Comparison of ENCODE assay signal across 11 cellular contexts in genomic region chr5:149679876-149680809, GRCh38. TPM values are rescaled to one million over a fixed set of nuclear protein-coding genes. Genes with fewer than 3 reads are reported as not detected.
DNase-seq lines count a peak whose midpoint lies in the region; ATAC-seq, FAIRE-seq and TF ChIP-seq lines count a peak whose summit lies in the region.
"Had no signal": no experiment of that assay in that cellular context is flagged by ENCODE, and none has a peak within 500 bp of the region (broad histone marks: within the 10 kb centered on the region; RNA-seq: fewer than 3 reads in every experiment).

No MANE protein-coding gene starts in this region.

- intact Hi-C loops in Right ventricle myocardium superior (cut with DNase I) = no loop called here

- peak; percentile 61 for FAIRE-seq in GM12892 (lab: Jason Lieb, UNC)

- TF ChIP-seq POLR2A in GM12892 (IDR thresholded peaks at IDR 0.05; ENCODE audit: low read depth, low read length) = no peak

- ATAC-seq in GM21528 (IDR thresholded peaks at IDR 0.05; ENCODE audit: low FRiP score, unreplicated experiment) = peak; percentile 50
- peak; percentile 50 for ATAC-seq in HG03432 (IDR thresholded peaks at IDR 0.05; ENCODE audit: unreplicated experiment)
- ATAC-seq in Right ventricle myocardium superior (ENCODE audit: poor library complexity) = peak; percentile 58

- DNase-seq in GM12892 (ENCODE audit: insufficient read length) = no peak
- peak; percentile 70 for DNase-seq in Right ventricle myocardium superior
- DNase-seq in DMS114 treated with DMSO at 0.1 percent for 48 hours (lab: John Stamatoyannopoulos, UW; ENCODE audit: unreplicated experiment) = no peak
- DNase-seq in DMS53 treated with DMSO at 0.1 percent for 48 hours (lab: John Stamatoyannopoulos, UW; ENCODE audit: unreplicated experiment) = no peak
- DNase-seq in activated gamma-delta T cell (lab: John Stamatoyannopoulos, UW) = no peak
- DNase-seq in ecto neural progenitor cell (ENCODE audit: low spot score) = no peak
- DNase-seq: CD8-positive, alpha-beta memory T cell; foreskin fibroblast; HCEC 1CT had no signal

RNA-seq across cellular contexts. Expression of gene PPARGC1B, which starts 50.0 kb away (rescaled TPM):
- 4.7 TPM for polyA plus RNA-seq in GM12892 (2012; ENCODE audit: missing spikeins)
- 27.9 TPM for total RNA-seq in Right ventricle myocardium superior
